15 cellular contexts compared by ENCODE assay signal in the genomic region with DNA sequence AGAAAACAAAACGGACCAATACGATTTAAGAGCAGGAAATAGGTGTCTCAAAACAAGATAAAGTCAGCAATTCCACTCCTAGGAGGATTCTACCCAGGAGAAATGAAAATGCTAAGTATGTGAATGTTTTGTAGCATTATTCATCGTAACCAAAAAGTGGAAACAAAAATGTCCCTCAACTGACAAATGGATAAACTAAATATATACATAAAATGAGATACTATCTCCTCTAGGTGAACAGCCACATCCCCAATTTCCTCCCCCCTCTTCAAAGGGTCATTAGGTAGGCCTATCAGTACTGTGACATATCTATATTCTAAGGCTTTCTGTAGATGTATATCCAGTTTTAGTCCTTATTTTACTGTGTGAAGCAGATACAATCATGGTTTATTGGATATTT. TPM values are rescaled to one million over a fixed set of nuclear protein-coding genes. Genes with fewer than 3 reads are reported as not detected.
A peak's percentile ranks its signal among the peaks of the same experiment; 100 is the strongest.
DNase-seq lines count a peak whose midpoint lies in the region; ATAC-seq and TF ChIP-seq lines count a peak whose summit lies in the region.
"Had no signal": no experiment of that assay in that cellular context is flagged by ENCODE, and none has a peak within 500 bp of the region (broad histone marks: within the 10 kb centered on the region; RNA-seq: fewer than 3 reads in every experiment).

No MANE protein-coding gene starts in this region.

- ATAC-seq in stimulated activated naive CD8-positive, alpha-beta T cell treated with anti-CD3 and anti-CD28 coated beads, Interleukin-15, Interleukin-2, amounts not matched to agents 100 U/mL and 50 U/mL, for 24 hours: no peak
- ATAC-seq in Panc1 (0 out of 2 replicates have a peak, but pooled peaks have one; percentile 36), HG03280 (IDR thresholded peaks at IDR 0.05; ENCODE audit: unreplicated experiment) (no peak), HG03520 (IDR thresholded peaks at IDR 0.05; ENCODE audit: unreplicated experiment) (no peak)
- ATAC-seq: upper lobe of right lung had no signal

- no TSS peak for BruUV-seq in Panc1 (replicated peaks; lab: Mats Ljungman, UMichigan)

- peak overlapping the region; percentile 77 for H3K27ac Mint-ChIP-seq in stimulated activated naive CD8-positive, alpha-beta T cell treated with anti-CD3 and anti-CD28 coated beads, Interleukin-15, Interleukin-2, amounts not matched to agents 100 ng/mL and 50 ng/mL, for 24 hours
- H3K27ac Mint-ChIP-seq in endodermal cell: no peak overlapping the region

- H3K9me3 ChIP-seq in Panc1 (ENCODE audit: control insufficient read depth, insufficient read depth, low read depth, low read length) (no peaks in the 10 kb centered on the region), endodermal cell (ENCODE audit: control insufficient read depth, low read length) (no peaks in the 10 kb centered on the region), BE2C (no peaks in the 10 kb centered on the region), ascending aorta (no peaks in the 10 kb centered on the region)
- H3K9me3 ChIP-seq: upper lobe of right lung had no signal

- H3K9me3 Mint-ChIP-seq in stimulated activated naive CD8-positive, alpha-beta T cell treated with anti-CD3 and anti-CD28 coated beads, Interleukin-15, Interleukin-2, amounts not matched to agents 100 ng/mL and 50 ng/mL, for 24 hours: no peaks in the 10 kb centered on the region
- H3K9me3 Mint-ChIP-seq in endodermal cell: peaks cover 39% of the 10 kb centered on the region

- WGBS in endodermal cell (ENCODE audit: insufficient coverage in 1 of 2, insufficient read length in 1 of 2), 2 experiments: 85% methylated on average over 2 of the region's 3 CpGs; no CpG with 5 or more reads in 1 of the 2 experiments

- CTCF ChIA-PET in Panc1 (lab: Charles Lee): no interaction called here

- H3K36me3 ChIP-seq in Panc1 (ENCODE audit: control insufficient read depth, insufficient read depth, low read length) (peaks cover 4% of the 10 kb centered on the region; the same call in 1 of the 2 replicates), endodermal cell (ENCODE audit: control insufficient read depth, insufficient read depth, low read length) (peaks cover 33% of the 10 kb centered on the region), BE2C (peaks cover 26% of the 10 kb centered on the region), ascending aorta (peaks cover 31 to 34% of the 10 kb centered on the region in 2 donors)

- no peak overlapping the region for H3K9ac ChIP-seq in endodermal cell (ENCODE audit: extremely low read depth, low read length, poor library complexity, severe bottlenecking)

- no peaks in the 10 kb centered on the region for H3K27me3 Mint-ChIP-seq in stimulated activated naive CD8-positive, alpha-beta T cell treated with anti-CD3 and anti-CD28 coated beads, Interleukin-15, Interleukin-2, amounts not matched to agents 100 ng/mL and 50 ng/mL, for 24 hours
- no peaks in the 10 kb centered on the region for H3K27me3 Mint-ChIP-seq in endodermal cell (ENCODE audit: insufficient read depth)

- DNase-seq in stimulated activated naive CD8-positive, alpha-beta T cell treated with anti-CD3 and anti-CD28 coated beads, Interleukin-15, Interleukin-2, amounts not matched to agents 100 U/mL and 50 U/mL, for 24 hours: no peak
- no peak for DNase-seq in Panc1 (ENCODE audit: low read depth, low spot score)
- DNase-seq in endodermal cell: peak; percentile 16
- DNase-seq in BE2C: no peak
- no peak for DNase-seq in ascending aorta (ENCODE audit: low spot score in 2 of 2)
- DNase-seq: activated CD8-positive, alpha-beta memory T cell treated with anti-CD3 and anti-CD28 coated beads, Interleukin-2, amount 50 U/mL, for 48 hours; H7; KBM-7; NCI-H2227 treated with DMSO at 0.1 percent for 48 hours; stimulated activated CD4-positive, alpha-beta T cell treated with anti-CD3 and anti-CD28 coated beads, Interleukin-4, amount 100 ng/mL, for 24 hours; upper lobe of right lung had no signal

- POLR2A ChIA-PET in Panc1 (lab: Charles Lee): no interaction called here

- in situ Hi-C loops in Panc1 (cut with HindIII; ENCODE audit: low pct_unique_long_range_greater_than_20kb, low sequenced_read_pairs): no loop called here

- TF ChIP-seq CTCF in Panc1 (IDR thresholded peaks at IDR 0.05) (no peak), endodermal cell (conservative IDR thresholded peaks at IDR 0.05) (no peak), BE2C (IDR thresholded peaks at IDR 0.05; ENCODE audit: low read depth, low read length) (no peak), ascending aorta (IDR thresholded peaks at IDR 0.05) (no peak)

- no peak overlapping the region for H3K4me3 ChIP-seq in Panc1 (ENCODE audit: low read depth in 2 of 2, low read length in 2 of 2)
- H3K4me3 ChIP-seq in endodermal cell (ENCODE audit: low read length): no peak overlapping the region
- no peak overlapping the region for H3K4me3 ChIP-seq in BE2C (ENCODE audit: low read depth, low read length)
- H3K4me3 ChIP-seq in ascending aorta: no peak overlapping the region
- H3K4me3 ChIP-seq: upper lobe of right lung had no signal

- peaks cover 35% of the 10 kb centered on the region for H3K36me3 Mint-ChIP-seq in stimulated activated naive CD8-positive, alpha-beta T cell treated with anti-CD3 and anti-CD28 coated beads, Interleukin-15, Interleukin-2, amounts not matched to agents 100 ng/mL and 50 ng/mL, for 24 hours (ENCODE audit: low read depth)
- peaks cover 20% of the 10 kb centered on the region for H3K36me3 Mint-ChIP-seq in endodermal cell (ENCODE audit: low read depth)

- H3K4me3 Mint-ChIP-seq in stimulated activated naive CD8-positive, alpha-beta T cell treated with anti-CD3 and anti-CD28 coated beads, Interleukin-15, Interleukin-2, amounts not matched to agents 100 ng/mL and 50 ng/mL, for 24 hours: no peak overlapping the region
- no peak overlapping the region for H3K4me3 Mint-ChIP-seq in endodermal cell

- no peaks in the 10 kb centered on the region; the same call in 1 of the 2 replicates for H3K4me1 ChIP-seq in Panc1 (ENCODE audit: control insufficient read depth, insufficient read depth, low read length)
- H3K4me1 ChIP-seq in endodermal cell (ENCODE audit: control insufficient read depth, insufficient read depth, low read length): no peaks in the 10 kb centered on the region
- H3K4me1 ChIP-seq in BE2C: no peaks in the 10 kb centered on the region
- no peaks in the 10 kb centered on the region for H3K4me1 ChIP-seq in ascending aorta
- H3K4me1 ChIP-seq: upper lobe of right lung had no signal

- intact Hi-C loops in Panc1 (cut with micrococcal nuclease; ENCODE audit: unreplicated experiment) (no loop called here), ascending aorta (cut with DNase I) (no loop called here)

- H3K27me3 ChIP-seq in Panc1 (ENCODE audit: control insufficient read depth, insufficient read depth, low read length): no peaks in the 10 kb centered on the region
- no peaks in the 10 kb centered on the region for H3K27me3 ChIP-seq in endodermal cell (ENCODE audit: control insufficient read depth, insufficient read depth, low read length, poor library complexity, severe bottlenecking)
- H3K27me3 ChIP-seq in BE2C: no peaks in the 10 kb centered on the region
- H3K27me3 ChIP-seq in ascending aorta: no peaks in the 10 kb centered on the region
- H3K27me3 ChIP-seq: upper lobe of right lung had no signal

- H3K27ac ChIP-seq in Panc1 (ENCODE audit: low read length): no peak overlapping the region
- no peak overlapping the region for H3K27ac ChIP-seq in endodermal cell (ENCODE audit: low read depth, low read length)
- no peak overlapping the region for H3K27ac ChIP-seq in ascending aorta
- H3K27ac ChIP-seq: upper lobe of right lung, VCaP had no signal

- H3K4me1 Mint-ChIP-seq in stimulated activated naive CD8-positive, alpha-beta T cell treated with anti-CD3 and anti-CD28 coated beads, Interleukin-15, Interleukin-2, amounts not matched to agents 100 ng/mL and 50 ng/mL, for 24 hours (ENCODE audit: low read depth): peaks cover 38% of the 10 kb centered on the region
- no peaks in the 10 kb centered on the region for H3K4me1 Mint-ChIP-seq in endodermal cell

RNA-seq across cellular contexts. Expression of a gene that starts 18.0 kb away (rescaled TPM):
- 266 TPM for total RNA-seq in Panc1 (2021; ENCODE audit: unreplicated experiment)
- 110 TPM for polyA plus RNA-seq in Panc1 (2012; ENCODE audit: insufficient read length)
- 100 to 1,000 TPM; 218 to 274 TPM for total RNA-seq in endodermal cell
- 150 TPM for polyA plus RNA-seq in endodermal cell (2013, experiment 1 of 2)
- 144 TPM for polyA plus RNA-seq in endodermal cell (2013, experiment 2 of 2)
- polyA plus RNA-seq in BE2C (2012; ENCODE audit: insufficient read depth, insufficient read length, low read depth): 73.2 TPM
- 89.3 TPM for total RNA-seq in ascending aorta
